Comparison of ENCODE assay signal across 14 cellular contexts in genomic region chr6:136611133-136611532, GRCh38.
"Had no signal": no experiment of that assay in that cellular context is flagged by ENCODE, and none has a peak within 500 bp of the region (broad histone marks: within the 10 kb centered on the region; RNA-seq: fewer than 3 reads in every experiment).

No MANE protein-coding gene starts in this region.

- H3K9ac ChIP-seq: neural progenitor cell had no signal

- H3K27me3 ChIP-seq: brain microvascular endothelial cell, neural progenitor cell, ovary had no signal

- ATAC-seq: effector memory CD8-positive, alpha-beta T cell; stimulated activated effector memory CD8-positive, alpha-beta T cell treated with anti-CD3 and anti-CD28 coated beads, Interleukin-12 subunit alpha, Interleukin-12 subunit beta, amount 100 ng/mL, for 72 hours had no signal

- H3K36me3 ChIP-seq: brain microvascular endothelial cell, neural progenitor cell, ovary had no signal

- H3K4me3 ChIP-seq: neural progenitor cell, ovary had no signal

- H3K27ac ChIP-seq: neural progenitor cell, ovary had no signal

- DNase-seq: activated CD4-positive, alpha-beta T cell treated with anti-CD3 and anti-CD28 coated beads, Interleukin-2, amount 10 ng/mL, durations not matched to agents 7 days and 5 days; activated CD4-positive, CD25-positive, alpha-beta regulatory T cell; activated CD8-positive, alpha-beta memory T cell treated with anti-CD3 and anti-CD28 coated beads for 24 hours; activated naive CD8-positive, alpha-beta T cell treated with anti-CD3 and anti-CD28 coated beads for 36 hours; brain microvascular endothelial cell; effector memory CD8-positive, alpha-beta T cell; erythroblast; islet precursor cell; naive B cell; ovary; T-helper 2 cell had no signal

- H3K9me3 ChIP-seq: ovary had no signal

- H2AFZ ChIP-seq: neural progenitor cell had no signal

- H3K4me2 ChIP-seq: neural progenitor cell had no signal

- FAIRE-seq: TTC549 had no signal
